1 cellular context compared by ENCODE assay signal in the genomic region with DNA sequence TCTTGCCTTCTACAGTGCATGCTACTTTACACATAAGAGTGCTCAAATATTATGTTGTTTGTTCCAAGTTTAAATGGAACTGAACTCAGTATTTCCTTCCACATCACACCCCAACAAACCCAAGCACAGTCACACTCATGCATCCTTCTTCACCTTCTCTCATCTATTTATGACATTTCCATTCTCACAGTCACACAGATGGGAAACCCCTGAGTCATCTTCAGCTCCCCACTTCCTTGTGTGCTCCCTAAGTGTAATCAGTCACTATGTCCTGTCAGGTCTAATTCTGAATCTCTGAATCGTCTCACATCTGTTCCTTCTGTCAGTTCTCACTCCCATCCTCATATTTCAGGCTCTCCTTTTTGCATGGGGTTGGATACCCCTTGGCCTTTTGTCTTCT.
TF ChIP-seq lines count a peak whose summit lies in the region.

No MANE protein-coding gene starts in this region.

TF ChIP-seq in HepG2, 621 proteins besides CTCF, POLR2A, EP300 and RAD21 (continued from another document):
- TF ChIP-seq, protein P1, sequence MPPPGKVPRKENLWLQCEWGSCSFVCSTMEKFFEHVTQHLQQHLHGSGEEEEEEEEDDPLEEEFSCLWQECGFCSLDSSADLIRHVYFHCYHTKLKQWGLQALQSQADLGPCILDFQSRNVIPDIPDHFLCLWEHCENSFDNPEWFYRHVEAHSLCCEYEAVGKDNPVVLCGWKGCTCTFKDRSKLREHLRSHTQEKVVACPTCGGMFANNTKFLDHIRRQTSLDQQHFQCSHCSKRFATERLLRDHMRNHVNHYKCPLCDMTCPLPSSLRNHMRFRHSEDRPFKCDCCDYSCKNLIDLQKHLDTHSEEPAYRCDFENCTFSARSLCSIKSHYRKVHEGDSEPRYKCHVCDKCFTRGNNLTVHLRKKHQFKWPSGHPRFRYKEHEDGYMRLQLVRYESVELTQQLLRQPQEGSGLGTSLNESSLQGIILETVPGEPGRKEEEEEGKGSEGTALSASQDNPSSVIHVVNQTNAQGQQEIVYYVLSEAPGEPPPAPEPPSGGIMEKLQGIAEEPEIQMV (CRISPR knock-in tag; IDR thresholded peaks at IDR 0.05; ENCODE audit: low read depth), result no peak
- TF ChIP-seq ZBTB38 (CRISPR knock-in tag; IDR thresholded peaks at IDR 0.05) (no peak), KLF13 (CRISPR knock-in tag; IDR thresholded peaks at IDR 0.05) (no peak), ZNF782 (CRISPR knock-in tag; IDR thresholded peaks at IDR 0.05; ENCODE audit: borderline replicate concordance) (no peak), ZNF883 (CRISPR knock-in tag; IDR thresholded peaks at IDR 0.05; ENCODE audit: not compliant biosample characterization) (no peak), IKZF1 (IDR thresholded peaks at IDR 0.05) (no peak), HOXA3 (CRISPR knock-in tag; IDR thresholded peaks at IDR 0.05) (no peak), TBX2 (CRISPR knock-in tag; IDR thresholded peaks at IDR 0.05; ENCODE audit: borderline replicate concordance) (no peak), EZH2 (conservative IDR thresholded peaks at IDR 0.05; ENCODE audit: low read depth, low read length) (no peak), ZNF777 (CRISPR knock-in tag; IDR thresholded peaks at IDR 0.05) (no peak), ZFP36L1 (CRISPR knock-in tag; IDR thresholded peaks at IDR 0.05) (no peak), MXD4 (CRISPR knock-in tag; IDR thresholded peaks at IDR 0.05) (no peak), GABPB1 (CRISPR knock-in tag; IDR thresholded peaks at IDR 0.05) (no peak)
TF ChIP-seq in HepG2: peak in this region for 0.
